Comparison of ENCODE assay signal across 6 cellular contexts in genomic region chr16:88417684-88418476, GRCh38.
"Had no signal": no experiment of that assay in that cellular context is flagged by ENCODE, and none has a peak within 500 bp of the region (broad histone marks: within the 10 kb centered on the region; RNA-seq: fewer than 3 reads in every experiment).

No MANE protein-coding gene starts in this region.

- DNase-seq: GM23248, GOT3, H9, HCEC 1CT, KG1 had no signal

- H3K27ac Mint-ChIP-seq: H9, IgD-negative memory B cell had no signal

- H3K36me3 Mint-ChIP-seq: IgD-negative memory B cell had no signal

- H3K9me3 Mint-ChIP-seq: H9, IgD-negative memory B cell had no signal

- H2AFZ ChIP-seq: GM23248 had no signal

- H3K27ac ChIP-seq: GM23248 had no signal

- H3K9ac ChIP-seq: GM23248 had no signal

- H3K4me3 ChIP-seq: GM23248 had no signal

- H3K4me3 Mint-ChIP-seq: H9, IgD-negative memory B cell had no signal

- H3K4me1 Mint-ChIP-seq: H9, IgD-negative memory B cell had no signal
